16 cellular contexts compared by ENCODE assay signal in the genomic region with DNA sequence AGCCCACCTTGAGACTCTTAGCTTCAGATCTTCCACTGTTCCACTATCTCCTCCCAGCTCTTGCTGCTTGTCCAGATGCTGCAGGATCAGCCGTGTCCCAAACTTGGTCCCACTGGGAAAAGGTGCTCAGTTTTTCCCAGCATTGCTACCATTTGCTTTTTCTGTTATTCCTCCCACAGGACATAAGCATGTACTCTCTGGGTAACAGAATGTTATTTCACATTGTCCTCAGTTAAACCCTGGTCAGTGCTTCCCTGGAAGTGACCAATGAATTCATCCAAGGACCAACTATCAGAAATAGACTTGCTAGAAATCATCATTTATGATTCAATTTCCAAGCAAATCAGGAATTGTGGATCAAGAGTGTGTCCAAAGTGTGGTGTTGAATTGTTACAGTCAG.
DNase-seq lines count a peak whose midpoint lies in the region; ATAC-seq and TF ChIP-seq lines count a peak whose summit lies in the region.
"Had no signal": no experiment of that assay in that cellular context is flagged by ENCODE, and none has a peak within 500 bp of the region (broad histone marks: within the 10 kb centered on the region; RNA-seq: fewer than 3 reads in every experiment).

No MANE protein-coding gene starts in this region.

- in situ Hi-C loops in gastrocnemius medialis (cut with MboI; ENCODE audit: low sequenced_read_pairs in 4 of 4): no loop called here
- in situ Hi-C loops in GM23248 (cut with MboI): no loop called here

- H3K4me3 ChIP-seq in heart left ventricle (no peak overlapping the region), right atrium auricular region (no peak overlapping the region), esophagus muscularis mucosa (no peak overlapping the region), gastrocnemius medialis (no peak overlapping the region), GM23248 (no peak overlapping the region)
- H3K4me3 ChIP-seq: HAP-1 had no signal

- peaks cover 0 to 24% (median 2%) of the 10 kb centered on the region in 12 donors for H3K9me3 ChIP-seq in heart left ventricle
- H3K9me3 ChIP-seq in right atrium auricular region: peaks cover 0 to 11% of the 10 kb centered on the region in 2 donors
- no peaks in the 10 kb centered on the region for H3K9me3 ChIP-seq in esophagus muscularis mucosa
- H3K9me3 ChIP-seq in gastrocnemius medialis: no peaks in the 10 kb centered on the region
- no peaks in the 10 kb centered on the region for H3K9me3 ChIP-seq in GM23248 (ENCODE audit: low read depth)
- H3K9me3 ChIP-seq: HAP-1 had no signal

- H3F3A ChIP-seq in GM23248 (ENCODE audit: insufficient read depth): peaks cover 13% of the 10 kb centered on the region

- H3K27me3 Mint-ChIP-seq in nephron progenitor cell (ENCODE audit: low read depth, poor library complexity): peaks cover 14% of the 10 kb centered on the region
- H3K27me3 Mint-ChIP-seq: CD4-positive, alpha-beta memory T cell had no signal

- no peaks in the 10 kb centered on the region for H4K20me1 ChIP-seq in GM23248 (ENCODE audit: insufficient read depth)

- DNase-seq in heart left ventricle: peak in 1 of 5 donors; percentile 45
- no peak for DNase-seq in right atrium auricular region (ENCODE audit: low spot score)
- peak; percentile 64 for DNase-seq in esophagus muscularis mucosa (ENCODE audit: extremely low spot score)
- no peak for DNase-seq in gastrocnemius medialis
- no peak for DNase-seq in GM23248
- DNase-seq in nephron progenitor cell: no peak
- DNase-seq: C1 segment of cervical spinal cord; Calu3; CD4-positive, alpha-beta memory T cell; COR-L47; DMS53; DMS79 treated with DMSO at 0.1 percent for 48 hours; GF-D8; GOT3; HFFc6 had no signal

- TF ChIP-seq CTCF in heart left ventricle (IDR thresholded peaks at IDR 0.05) (no peak), right atrium auricular region (IDR thresholded peaks at IDR 0.05) (no peak), esophagus muscularis mucosa (IDR thresholded peaks at IDR 0.05) (no peak), gastrocnemius medialis (IDR thresholded peaks at IDR 0.05 in 4 of 5, conservative IDR thresholded peaks at IDR 0.05 in 1 of 5) (no peak), nephron progenitor cell (IDR thresholded peaks at IDR 0.05) (no peak)

- peak in 1 of 4 donors; percentile 8 for ATAC-seq in heart left ventricle
- peak; percentile 52 to 65 for ATAC-seq in gastrocnemius medialis

- peaks cover 0 to 35% (median 26%) of the 10 kb centered on the region in 12 donors for H3K4me1 ChIP-seq in heart left ventricle
- H3K4me1 ChIP-seq in right atrium auricular region: peaks cover 0 to 24% of the 10 kb centered on the region in 2 donors
- peaks cover 13 to 26% (median 22%) of the 10 kb centered on the region in 4 donors for H3K4me1 ChIP-seq in esophagus muscularis mucosa
- peaks cover 6 to 14% of the 10 kb centered on the region in 2 donors for H3K4me1 ChIP-seq in gastrocnemius medialis
- peaks cover 25% of the 10 kb centered on the region for H3K4me1 ChIP-seq in GM23248 (ENCODE audit: insufficient read depth)
- H3K4me1 ChIP-seq: HAP-1 had no signal

- H3K27ac ChIP-seq in heart left ventricle (peak overlapping the region in 7 of 12 donors; percentile 13 to 96 (median 52)), right atrium auricular region (no peak overlapping the region), esophagus muscularis mucosa (replicated peaks in 1 of 4) (no peak overlapping the region), gastrocnemius medialis (peak overlapping the region in 3 of 4 donors; percentile 51 to 75 (median 51)), GM23248 (no peak overlapping the region)

- H3K27me3 ChIP-seq in heart left ventricle (no peaks in the 10 kb centered on the region), right atrium auricular region (no peaks in the 10 kb centered on the region), esophagus muscularis mucosa (no peaks in the 10 kb centered on the region), gastrocnemius medialis (no peaks in the 10 kb centered on the region), GM23248 (replicated peaks; ENCODE audit: insufficient read depth) (no peaks in the 10 kb centered on the region)

- 66 to 88% (median 70%) methylated on average over 1 of the region's 1 CpG for WGBS in heart left ventricle, 4 donors
- WGBS in esophagus muscularis mucosa: 80% methylated on average over 1 of the region's 1 CpG
- WGBS in GM23248 (ENCODE audit: low coverage in 1 of 2, low lambda C conversion rate in 2 of 2, missing lambda C conversion rate in 2 of 2), 2 experiments: 93 to 97% methylated on average over 1 of the region's 1 CpG

- H3K9me2 ChIP-seq in GM23248 (ENCODE audit: insufficient read depth): no peaks in the 10 kb centered on the region

- H3K27ac Mint-ChIP-seq in nephron progenitor cell: no peak overlapping the region
- H3K27ac Mint-ChIP-seq: CD4-positive, alpha-beta memory T cell; HFFc6 had no signal

- TF ChIP-seq POLR2A in heart left ventricle (IDR thresholded peaks at IDR 0.05): no peak
- TF ChIP-seq POLR2A in esophagus muscularis mucosa (IDR thresholded peaks at IDR 0.05; ENCODE audit: low read depth): no peak
- no peak for TF ChIP-seq POLR2A in gastrocnemius medialis (IDR thresholded peaks at IDR 0.05)

- no peak overlapping the region for H3K9ac ChIP-seq in GM23248

- H3K9me3 Mint-ChIP-seq in nephron progenitor cell: peaks cover 27% of the 10 kb centered on the region

- intact Hi-C loops in heart left ventricle (cut with DNase I) (no loop called here), esophagus muscularis mucosa (cut with DNase I) (no loop called here), gastrocnemius medialis (cut with DNase I; ENCODE audit: low total_unique reads) (no loop called here)

- peak; percentile 33 for TF ChIP-seq EP300 in esophagus muscularis mucosa (IDR thresholded peaks at IDR 0.05)

- H3K36me3 ChIP-seq in heart left ventricle: no peaks in the 10 kb centered on the region
- no peaks in the 10 kb centered on the region for H3K36me3 ChIP-seq in right atrium auricular region
- H3K36me3 ChIP-seq in esophagus muscularis mucosa: no peaks in the 10 kb centered on the region
- H3K36me3 ChIP-seq in gastrocnemius medialis: no peaks in the 10 kb centered on the region
- H3K36me3 ChIP-seq in GM23248 (ENCODE audit: low read depth): no peaks in the 10 kb centered on the region
- H3K36me3 ChIP-seq: HAP-1 had no signal

- no peak overlapping the region for H3K4me2 ChIP-seq in GM23248 (ENCODE audit: unreplicated experiment)

- H3K36me3 Mint-ChIP-seq in nephron progenitor cell (ENCODE audit: low read depth): no peaks in the 10 kb centered on the region
- H3K36me3 Mint-ChIP-seq: CD4-positive, alpha-beta memory T cell had no signal

- H3K4me3 Mint-ChIP-seq in nephron progenitor cell: no peak overlapping the region
- H3K4me3 Mint-ChIP-seq: CD4-positive, alpha-beta memory T cell; HFFc6 had no signal

- H3K4me1 Mint-ChIP-seq in nephron progenitor cell: no peaks in the 10 kb centered on the region

- H2AFZ ChIP-seq in GM23248: no peak overlapping the region

- H3K79me2 ChIP-seq in GM23248 (ENCODE audit: insufficient read depth): no peaks in the 10 kb centered on the region

Comparison
In these comparisons a context has a peak if more than half of its experiments do, and no peak if none do; other contexts are left out.
1. H3K27ac ChIP-seq: peak in heart left ventricle (7 of 12) and gastrocnemius medialis (3 of 4); none in right atrium auricular region (0 of 2), esophagus muscularis mucosa (0 of 4) and GM23248 (single experiment).